In genomic region chr2:11872247-11872947, GRCh38 we compare ENCODE assay signal across 12 cellular contexts.
DNase-seq lines count a peak whose midpoint lies in the region; ATAC-seq and TF ChIP-seq lines count a peak whose summit lies in the region.
"Had no signal": no experiment of that assay in that cellular context is flagged by ENCODE, and none has a peak within 500 bp of the region (broad histone marks: within the 10 kb centered on the region; RNA-seq: fewer than 3 reads in every experiment).

No MANE protein-coding gene starts in this region.

- TF ChIP-seq CTCF in LNCaP clone FGC (IDR thresholded peaks at IDR 0.05; ENCODE audit: control insufficient read depth, extremely low read depth, insufficient read depth): no peak

- no peak overlapping the region for H3K4me3 ChIP-seq in LNCaP clone FGC (ENCODE audit: low read depth, low read length)
- H3K4me3 ChIP-seq: skin epidermis had no signal

- peak; percentile 51 for DNase-seq in DMS153 (lab: John Stamatoyannopoulos, UW)
- DNase-seq in DMS153 treated with DMSO at 0.1 percent for 48 hours (lab: John Stamatoyannopoulos, UW; ENCODE audit: unreplicated experiment): no peak
- peak; percentile 3 for DNase-seq in LNCaP clone FGC (ENCODE audit: low read depth)
- peak; percentile 20 for DNase-seq in amniotic epithelial cell (ENCODE audit: low read depth)
- DNase-seq in iris pigment epithelial cell (ENCODE audit: low read depth): peak; percentile 67
- no peak for DNase-seq in hippocampal formation (lab: John Stamatoyannopoulos, UW)
- no peak for DNase-seq in anterior cingulate cortex (lab: John Stamatoyannopoulos, UW)
- DNase-seq: NCI-H2171 treated with DMSO at 0.1 percent for 48 hours; stimulated activated naive CD8-positive, alpha-beta T cell treated with anti-CD3 and anti-CD28 coated beads, Interleukin-15, amount 100 ng/mL, for 72 hours had no signal

- ATAC-seq in GM19395 (IDR thresholded peaks at IDR 0.05; ENCODE audit: unreplicated experiment): no peak
- ATAC-seq: HCT116; stimulated activated naive CD8-positive, alpha-beta T cell treated with anti-CD3 and anti-CD28 coated beads, Interleukin-15, amount 100 ng/mL, for 72 hours had no signal

Comparison
In these comparisons a context has a peak if more than half of its experiments do, and no peak if none do; other contexts are left out.
1. DNase-seq: peak in DMS153 (single experiment), LNCaP clone FGC (single experiment), amniotic epithelial cell (single experiment) and iris pigment epithelial cell (single experiment); none in DMS153 treated with DMSO at 0.1 percent for 48 hours (single experiment), hippocampal formation (0 of 2) and anterior cingulate cortex (0 of 58).